8 cellular contexts compared by ENCODE assay signal in the genomic region with DNA sequence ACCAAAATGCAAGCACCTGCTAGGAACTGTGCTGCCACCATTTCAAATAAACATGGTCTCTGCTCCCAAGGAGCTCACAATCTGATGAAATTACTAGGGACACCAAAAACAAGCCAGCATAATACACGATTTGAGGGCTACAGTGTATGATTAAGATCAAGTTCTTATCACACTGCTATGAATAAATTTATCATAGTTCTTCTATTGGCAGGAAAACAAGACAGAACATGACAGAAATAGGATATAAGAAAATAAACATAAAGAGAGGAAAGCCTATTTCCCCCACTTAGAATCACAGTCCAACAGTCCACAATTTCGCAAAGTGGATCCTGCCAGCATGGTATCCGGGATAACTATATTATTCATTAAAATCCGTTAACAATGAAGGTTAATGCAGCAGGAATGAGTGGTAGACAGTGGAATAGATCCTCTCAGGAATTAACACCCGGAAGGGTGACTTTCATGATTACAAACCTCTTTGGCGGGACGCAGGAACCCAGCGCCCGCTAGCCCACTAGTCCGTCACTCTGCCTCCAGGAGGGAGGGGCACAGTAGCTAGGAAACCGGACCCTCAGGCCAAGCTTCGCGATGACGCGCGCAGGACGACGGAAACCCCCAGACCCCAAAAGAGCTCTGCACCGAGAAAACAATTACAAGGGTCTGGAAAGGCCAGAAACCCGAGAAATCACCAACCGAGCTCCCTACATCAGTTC. TPM values are rescaled to one million over a fixed set of nuclear protein-coding genes. Genes with fewer than 3 reads are reported as not detected.
A peak's percentile ranks its signal among the peaks of the same experiment; 100 is the strongest.
DNase-seq lines count a peak whose midpoint lies in the region; ATAC-seq and TF ChIP-seq lines count a peak whose summit lies in the region.

No MANE protein-coding gene starts in this region.

- H3K4me3 Mint-ChIP-seq in GM23338: peak overlapping the region; percentile 95
- peak overlapping the region; percentile 95 for H3K4me3 Mint-ChIP-seq in activated T-helper 1 cell treated with anti-CD3 and anti-CD28 coated beads, Interleukin-12 subunit alpha, Interleukin-12 subunit beta, Interleukin-2, Interleukin-4 antibody, amounts not matched to agents 30 ng/mL and 10 ng/mL and 1 ng/mL, durations not matched to agents 14 hours and 24 hours and 36 hours

- TF ChIP-seq CTCF in GM23338 (conservative IDR thresholded peaks at IDR 0.05; ENCODE audit: low read depth in 2 of 2) (no peak), left ventricle myocardium inferior (IDR thresholded peaks at IDR 0.05; ENCODE audit: borderline replicate concordance) (no peak), prostate gland (IDR thresholded peaks at IDR 0.05) (no peak)

- H3K9me3 ChIP-seq in KOPT-K1 (ENCODE audit: insufficient read depth, low read length, poor library complexity, severe bottlenecking) (no peaks in the 10 kb centered on the region), left ventricle myocardium inferior (replicated peaks) (no peaks in the 10 kb centered on the region), prostate gland (no peaks in the 10 kb centered on the region)

- ATAC-seq in GM23338: peak; percentile 77

- H3K79me2 ChIP-seq in GM23338 (replicated peaks; ENCODE audit: insufficient read depth): peaks cover 35% of the 10 kb centered on the region

- no peaks in the 10 kb centered on the region; the same call in 1 of the 2 replicates for H3K36me3 ChIP-seq in GM23338 (ENCODE audit: insufficient read depth)
- H3K36me3 ChIP-seq in KOPT-K1 (ENCODE audit: insufficient read depth, low read length): peaks cover 12% of the 10 kb centered on the region
- peaks cover 12% of the 10 kb centered on the region for H3K36me3 ChIP-seq in left ventricle myocardium inferior
- no peaks in the 10 kb centered on the region for H3K36me3 ChIP-seq in prostate gland

- H3K4me3 ChIP-seq in GM23338 (peak overlapping the region; percentile 64), left ventricle myocardium inferior (peak overlapping the region; percentile 94), prostate gland (peak overlapping the region; percentile 79 to 86)

- H2AFZ ChIP-seq in GM23338: peak overlapping the region; percentile 53

- under 1% methylated on average over 21 of the region's 21 CpGs for WGBS in prostate gland

- DNase-seq in NCI-H526 (lab: John Stamatoyannopoulos, UW): peak; percentile 56 to 89
- no peak for DNase-seq in NCI-H526 treated with DMSO at 0.1 percent for 48 hours (lab: John Stamatoyannopoulos, UW)
- DNase-seq in GM23338 (ENCODE audit: low spot score): peak; percentile 88
- no peak for DNase-seq in activated T-helper 1 cell treated with anti-CD3 and anti-CD28 coated beads, Interleukin-12 subunit alpha, Interleukin-12 subunit beta, Interleukin-2, Interleukin-4 antibody, amounts not matched to agents 30 ng/mL and 10 ng/mL and 1 ng/mL, durations not matched to agents 14 hours and 24 hours and 36 hours (ENCODE audit: low spot score)
- DNase-seq in left ventricle myocardium inferior: no peak
- DNase-seq in prostate gland (ENCODE audit: low spot score): no peak
- no peak for DNase-seq in NCI-H226

- peaks cover 15% of the 10 kb centered on the region; the same call in 2 of the 3 replicates for H3K36me3 Mint-ChIP-seq in GM23338 (ENCODE audit: low read depth)
- H3K36me3 Mint-ChIP-seq in activated T-helper 1 cell treated with anti-CD3 and anti-CD28 coated beads, Interleukin-12 subunit alpha, Interleukin-12 subunit beta, Interleukin-2, Interleukin-4 antibody, amounts not matched to agents 30 ng/mL and 10 ng/mL and 1 ng/mL, durations not matched to agents 14 hours and 24 hours and 36 hours (ENCODE audit: low read depth): peaks cover 25% of the 10 kb centered on the region

- H3K27ac ChIP-seq in GM23338 (ENCODE audit: low read depth) (peak overlapping the region; percentile 95), KOPT-K1 (ENCODE audit: low read depth, low read length, poor library complexity, severe bottlenecking) (peak overlapping the region; percentile 72), left ventricle myocardium inferior (replicated peaks) (peak overlapping the region; percentile 94), prostate gland (peak overlapping the region; percentile 82 to 86)

- intact Hi-C loops in activated T-helper 1 cell treated with anti-CD3 and anti-CD28 coated beads, Interleukin-12 subunit alpha, Interleukin-12 subunit beta, Interleukin-2, Interleukin-4 antibody, amounts not matched to agents 30 ng/mL and 10 ng/mL and 1 ng/mL, durations not matched to agents 14 hours and 24 hours and 36 hours (cut with micrococcal nuclease): loop anchor here (1.0 kb wide), 7 partner anchors 46 to 1416 kb away; partner anchors contain the start of genes CEP57, CWC15, KDM4D and MAML2
- intact Hi-C loops in left ventricle myocardium inferior (cut with micrococcal nuclease): no loop called here
- intact Hi-C loops in prostate gland (cut with DNase I): loop anchor here (5.0 kb wide), 1 partner anchor 342 kb away; no protein-coding TSS in a partner anchor

- peaks cover 10% of the 10 kb centered on the region; the same call in 2 of the 3 replicates for H3K9me3 Mint-ChIP-seq in GM23338
- no peaks in the 10 kb centered on the region for H3K9me3 Mint-ChIP-seq in activated T-helper 1 cell treated with anti-CD3 and anti-CD28 coated beads, Interleukin-12 subunit alpha, Interleukin-12 subunit beta, Interleukin-2, Interleukin-4 antibody, amounts not matched to agents 30 ng/mL and 10 ng/mL and 1 ng/mL, durations not matched to agents 14 hours and 24 hours and 36 hours

- H3K27me3 ChIP-seq in GM23338 (ENCODE audit: insufficient read depth) (no peaks in the 10 kb centered on the region), left ventricle myocardium inferior (ENCODE audit: low read depth) (no peaks in the 10 kb centered on the region), prostate gland (replicated peaks; ENCODE audit: insufficient read depth) (no peaks in the 10 kb centered on the region)

- H3K4me1 ChIP-seq in GM23338 (ENCODE audit: insufficient read depth) (0 out of 2 replicates have a peak, but pooled peaks cover 11% of the 10 kb centered on the region), left ventricle myocardium inferior (peaks cover 37% of the 10 kb centered on the region), prostate gland (replicated peaks) (no peaks in the 10 kb centered on the region)

- H3F3A ChIP-seq in GM23338 (replicated peaks; ENCODE audit: low read depth): peaks cover 5% of the 10 kb centered on the region; the same call in 1 of the 2 replicates

- peaks cover 1% of the 10 kb centered on the region for H3K27me3 Mint-ChIP-seq in GM23338 (ENCODE audit: insufficient read depth, low read depth, poor library complexity)
- H3K27me3 Mint-ChIP-seq in activated T-helper 1 cell treated with anti-CD3 and anti-CD28 coated beads, Interleukin-12 subunit alpha, Interleukin-12 subunit beta, Interleukin-2, Interleukin-4 antibody, amounts not matched to agents 30 ng/mL and 10 ng/mL and 1 ng/mL, durations not matched to agents 14 hours and 24 hours and 36 hours (ENCODE audit: insufficient read depth): no peaks in the 10 kb centered on the region

- H3K9me2 ChIP-seq in GM23338 (ENCODE audit: insufficient read depth): no peaks in the 10 kb centered on the region

- peaks cover 11% of the 10 kb centered on the region for H3K4me1 Mint-ChIP-seq in GM23338
- H3K4me1 Mint-ChIP-seq in activated T-helper 1 cell treated with anti-CD3 and anti-CD28 coated beads, Interleukin-12 subunit alpha, Interleukin-12 subunit beta, Interleukin-2, Interleukin-4 antibody, amounts not matched to agents 30 ng/mL and 10 ng/mL and 1 ng/mL, durations not matched to agents 14 hours and 24 hours and 36 hours (ENCODE audit: low read depth): peaks cover 67% of the 10 kb centered on the region

- TF ChIP-seq POLR2A in prostate gland (IDR thresholded peaks at IDR 0.05): no peak

- H3K4me2 ChIP-seq in GM23338: peak overlapping the region; percentile 82

- peak overlapping the region; percentile 98 for H3K27ac Mint-ChIP-seq in GM23338
- peak overlapping the region; percentile 85 for H3K27ac Mint-ChIP-seq in activated T-helper 1 cell treated with anti-CD3 and anti-CD28 coated beads, Interleukin-12 subunit alpha, Interleukin-12 subunit beta, Interleukin-2, Interleukin-4 antibody, amounts not matched to agents 30 ng/mL and 10 ng/mL and 1 ng/mL, durations not matched to agents 14 hours and 24 hours and 36 hours

- H4K20me1 ChIP-seq in GM23338 (replicated peaks; ENCODE audit: insufficient read depth): no peaks in the 10 kb centered on the region

TF ChIP-seq in GM23338, 12 proteins besides CTCF, POLR2A, EP300 and RAD21:
- TF ChIP-seq POLR2AphosphoS5 (IDR thresholded peaks at IDR 0.05; ENCODE audit: low read depth) (no peak), CREB1 (CRISPR knock-in tag; IDR thresholded peaks at IDR 0.05; ENCODE audit: low read depth) (peak; percentile 82)
TF ChIP-seq in GM23338: peak in this region for 1.

RNA-seq across cellular contexts. Expression of gene CCDC82, which starts 0.7 kb away (rescaled TPM):
- total RNA-seq in GM23338 (2014; rRNA removed; shearing (Covaris generic)): 15.7 and 23.5 TPM in 2 replicates
- polyA plus RNA-seq in GM23338 (2016; fragmentation: Nextera tagmentation; extraction: Ambion mirVana): 40.0 and 45.8 TPM in 2 replicates
- 28.5 and 29.9 TPM in 2 replicates for total RNA-seq in activated T-helper 1 cell treated with anti-CD3 and anti-CD28 coated beads, Interleukin-12 subunit alpha, Interleukin-12 subunit beta, Interleukin-2, Interleukin-4 antibody, amounts not matched to agents 30 ng/mL and 10 ng/mL and 1 ng/mL, durations not matched to agents 14 hours and 24 hours and 36 hours
- total RNA-seq in left ventricle myocardium inferior: 15.9 TPM
- total RNA-seq in prostate gland: 10 to 100 TPM in 1 of 2 donors, 1 to 10 TPM in 1; 8.5 to 20.3 TPM

RNA-seq across cellular contexts. Expression of gene JRKL, which starts 0.8 kb away (rescaled TPM):
- 4.5 and 5.2 TPM in 2 replicates for total RNA-seq in GM23338 (2014; rRNA removed; shearing (Covaris generic))
- polyA plus RNA-seq in GM23338 (2016; fragmentation: Nextera tagmentation; extraction: Ambion mirVana): 3.3 and 3.8 TPM in 2 replicates
- total RNA-seq in activated T-helper 1 cell treated with anti-CD3 and anti-CD28 coated beads, Interleukin-12 subunit alpha, Interleukin-12 subunit beta, Interleukin-2, Interleukin-4 antibody, amounts not matched to agents 30 ng/mL and 10 ng/mL and 1 ng/mL, durations not matched to agents 14 hours and 24 hours and 36 hours: 9.6 and 10.2 TPM in 2 replicates
- 6.3 TPM for total RNA-seq in left ventricle myocardium inferior
- 1 to 10 TPM; 5.9 to 9.8 TPM for total RNA-seq in prostate gland

RNA-seq across cellular contexts. Expression of gene MAML2, which starts 46.1 kb away (rescaled TPM):
- 5.7 and 7.1 TPM in 2 replicates for total RNA-seq in GM23338 (2014; rRNA removed; shearing (Covaris generic))
- polyA plus RNA-seq in GM23338 (2016; fragmentation: Nextera tagmentation; extraction: Ambion mirVana): 1.7 and 2.0 TPM in 2 replicates
- total RNA-seq in activated T-helper 1 cell treated with anti-CD3 and anti-CD28 coated beads, Interleukin-12 subunit alpha, Interleukin-12 subunit beta, Interleukin-2, Interleukin-4 antibody, amounts not matched to agents 30 ng/mL and 10 ng/mL and 1 ng/mL, durations not matched to agents 14 hours and 24 hours and 36 hours: 10.0 and 10.1 TPM in 2 replicates
- 4.5 TPM for total RNA-seq in left ventricle myocardium inferior
- 10 to 100 TPM; 28.9 to 30.4 TPM for total RNA-seq in prostate gland

Comparison
In these comparisons a context has a peak if more than half of its experiments do, and no peak if none do; other contexts are left out.
1. DNase-seq: peak in NCI-H526 (2 of 2) and GM23338 (single experiment); none in NCI-H526 treated with DMSO at 0.1 percent for 48 hours (single experiment), activated T-helper 1 cell treated with anti-CD3 and anti-CD28 coated beads, Interleukin-12 subunit alpha, Interleukin-12 subunit beta, Interleukin-2, Interleukin-4 antibody, amounts not matched to agents 30 ng/mL and 10 ng/mL and 1 ng/mL, durations not matched to agents 14 hours and 24 hours and 36 hours (single experiment), left ventricle myocardium inferior (single experiment), prostate gland (single experiment) and NCI-H226 (single experiment).
2. Peak in every context shown above with its lines, with median percentiles within 50 percentile points of each other: H3K27ac ChIP-seq and H3K4me3 ChIP-seq.